Comparison of ENCODE assay signal across 1 cellular context in genomic region chr11:32090774-32091370, GRCh38.
TF ChIP-seq lines count a peak whose summit lies in the region.

Gene RCN1 (plus strand): TSS chr11:32091074. CDS start chr11:32091197, 123 bp downstream.

TF ChIP-seq in H1, 55 proteins besides CTCF, POLR2A, EP300 and RAD21 (continued from another document):
- TF ChIP-seq JUND (IDR thresholded peaks at IDR 0.05; ENCODE audit: low read length) (no peak), HDAC6 (IDR thresholded peaks at IDR 0.05; ENCODE audit: low read depth, low read length) (no peak), BCL11A (IDR thresholded peaks at IDR 0.05; ENCODE audit: low read depth in 2 of 2, low read length in 2 of 2) (no peak), EZH2 (IDR thresholded peaks at IDR 0.05; ENCODE audit: low read depth, low read length, severe bottlenecking) (no peak), CHD1 (IDR thresholded peaks at IDR 0.05; ENCODE audit: low read depth, low read length) (no peak), EGR1 (IDR thresholded peaks at IDR 0.05; ENCODE audit: borderline replicate concordance, low read depth, low read length) (0 out of 2 replicates have a peak, but pooled peaks have one; percentile 4), KDM4A (IDR thresholded peaks at IDR 0.05; ENCODE audit: low read depth, low read length, severe bottlenecking) (peak; percentile 34), RXRA (IDR thresholded peaks at IDR 0.05; ENCODE audit: insufficient read depth, low read depth, low read length) (no peak), CEBPB (IDR thresholded peaks at IDR 0.05; ENCODE audit: low read depth, low read length) (no peak), TAF1 (IDR thresholded peaks at IDR 0.05; ENCODE audit: low read depth, low read length) (peak; percentile 73), SRF (IDR thresholded peaks at IDR 0.05; ENCODE audit: low read depth, low read length) (no peak), CBX5 (IDR thresholded peaks at IDR 0.05; ENCODE audit: low read depth, low read length) (no peak), CHD2 (IDR thresholded peaks at IDR 0.05; ENCODE audit: low read length) (no peak), BACH1 (IDR thresholded peaks at IDR 0.05; ENCODE audit: low read length) (no peak; the same call in 1 of the 2 replicates), KDM1A (IDR thresholded peaks at IDR 0.05; ENCODE audit: borderline replicate concordance, low read length) (no peak), RNF2 (IDR thresholded peaks at IDR 0.05; ENCODE audit: borderline replicate concordance, low read depth, low read length, missing control alignments, poor library complexity, severe bottlenecking) (no peak), TCF12 (IDR thresholded peaks at IDR 0.05; ENCODE audit: low read depth, low read length) (no peak), ASH2L (IDR thresholded peaks at IDR 0.05; ENCODE audit: low read length) (no peak), CREB1 (IDR thresholded peaks at IDR 0.05) (no peak), POU5F1 (IDR thresholded peaks at IDR 0.05; ENCODE audit: low read depth, low read length) (no peak), SIRT6 (IDR thresholded peaks at IDR 0.05; ENCODE audit: low read length) (no peak), CHD7 (IDR thresholded peaks at IDR 0.05; ENCODE audit: insufficient replicate concordance, low read length) (no peak), SAP30 (IDR thresholded peaks at IDR 0.05; ENCODE audit: insufficient read depth, insufficient replicate concordance, low read length) (no peak), SIX5 (IDR thresholded peaks at IDR 0.05; ENCODE audit: low read depth, low read length) (no peak), POLR2AphosphoS5 (IDR thresholded peaks at IDR 0.05; ENCODE audit: low read depth, low read length) (peak; percentile 79; the same call in 1 of the 2 replicates), FOSL1 (IDR thresholded peaks at IDR 0.05; ENCODE audit: insufficient read depth, low read depth, low read length) (no peak), GABPA (IDR thresholded peaks at IDR 0.05; ENCODE audit: borderline replicate concordance, insufficient read depth, low read length) (no peak), ATF3 (IDR thresholded peaks at IDR 0.05; ENCODE audit: insufficient read depth, low read depth, low read length) (no peak), TEAD4 (IDR thresholded peaks at IDR 0.05; ENCODE audit: low read depth, low read length) (no peak), RBBP5 (IDR thresholded peaks at IDR 0.05; ENCODE audit: borderline replicate concordance, low read depth, low read length) (peak; percentile 18; the same call in 1 of the 2 replicates), SP2 (IDR thresholded peaks at IDR 0.05; ENCODE audit: low read length) (no peak), SUZ12 (IDR thresholded peaks at IDR 0.05; ENCODE audit: low read length) (no peak), CBX8 (IDR thresholded peaks at IDR 0.05; ENCODE audit: borderline replicate concordance, low read depth, low read length) (no peak), NRF1 (IDR thresholded peaks at IDR 0.05; ENCODE audit: low read depth, low read length) (no peak), MAX (IDR thresholded peaks at IDR 0.05) (no peak; the same call in none of the 2 replicates), USF2 (IDR thresholded peaks at IDR 0.05; ENCODE audit: low read length) (no peak), ZNF274 (IDR thresholded peaks at IDR 0.05; ENCODE audit: borderline replicate concordance, extremely low read depth, low read length) (no peak)
